In the genomic region with DNA sequence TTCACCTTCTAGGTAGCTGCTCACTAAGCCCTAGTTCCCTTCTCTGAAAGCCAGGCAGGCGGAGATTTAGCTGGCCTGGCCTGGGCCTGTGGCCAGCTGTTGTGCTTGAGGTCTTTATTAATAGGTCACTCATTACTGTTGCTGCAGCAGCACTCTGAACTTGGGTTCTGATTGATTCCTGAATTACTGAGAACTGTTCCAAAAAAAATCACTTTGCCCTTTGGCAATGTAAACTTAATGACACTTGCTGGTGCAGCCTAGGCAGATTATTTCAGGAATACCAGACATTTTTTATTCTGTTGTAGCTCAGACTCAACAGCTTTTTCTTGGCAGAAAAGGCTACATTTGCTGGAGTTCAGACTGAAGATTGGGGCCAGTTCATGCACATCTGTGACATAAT, we compare ENCODE assay signal across 1 cellular context.
A peak's percentile ranks its signal among the peaks of the same experiment; 100 is the strongest.
TF ChIP-seq lines count a peak whose summit lies in the region.

No MANE protein-coding gene starts in this region.

TF ChIP-seq in HepG2, 621 proteins besides CTCF, POLR2A, EP300 and RAD21 (continued from another document and continues in another):
- TF ChIP-seq, protein P1, sequence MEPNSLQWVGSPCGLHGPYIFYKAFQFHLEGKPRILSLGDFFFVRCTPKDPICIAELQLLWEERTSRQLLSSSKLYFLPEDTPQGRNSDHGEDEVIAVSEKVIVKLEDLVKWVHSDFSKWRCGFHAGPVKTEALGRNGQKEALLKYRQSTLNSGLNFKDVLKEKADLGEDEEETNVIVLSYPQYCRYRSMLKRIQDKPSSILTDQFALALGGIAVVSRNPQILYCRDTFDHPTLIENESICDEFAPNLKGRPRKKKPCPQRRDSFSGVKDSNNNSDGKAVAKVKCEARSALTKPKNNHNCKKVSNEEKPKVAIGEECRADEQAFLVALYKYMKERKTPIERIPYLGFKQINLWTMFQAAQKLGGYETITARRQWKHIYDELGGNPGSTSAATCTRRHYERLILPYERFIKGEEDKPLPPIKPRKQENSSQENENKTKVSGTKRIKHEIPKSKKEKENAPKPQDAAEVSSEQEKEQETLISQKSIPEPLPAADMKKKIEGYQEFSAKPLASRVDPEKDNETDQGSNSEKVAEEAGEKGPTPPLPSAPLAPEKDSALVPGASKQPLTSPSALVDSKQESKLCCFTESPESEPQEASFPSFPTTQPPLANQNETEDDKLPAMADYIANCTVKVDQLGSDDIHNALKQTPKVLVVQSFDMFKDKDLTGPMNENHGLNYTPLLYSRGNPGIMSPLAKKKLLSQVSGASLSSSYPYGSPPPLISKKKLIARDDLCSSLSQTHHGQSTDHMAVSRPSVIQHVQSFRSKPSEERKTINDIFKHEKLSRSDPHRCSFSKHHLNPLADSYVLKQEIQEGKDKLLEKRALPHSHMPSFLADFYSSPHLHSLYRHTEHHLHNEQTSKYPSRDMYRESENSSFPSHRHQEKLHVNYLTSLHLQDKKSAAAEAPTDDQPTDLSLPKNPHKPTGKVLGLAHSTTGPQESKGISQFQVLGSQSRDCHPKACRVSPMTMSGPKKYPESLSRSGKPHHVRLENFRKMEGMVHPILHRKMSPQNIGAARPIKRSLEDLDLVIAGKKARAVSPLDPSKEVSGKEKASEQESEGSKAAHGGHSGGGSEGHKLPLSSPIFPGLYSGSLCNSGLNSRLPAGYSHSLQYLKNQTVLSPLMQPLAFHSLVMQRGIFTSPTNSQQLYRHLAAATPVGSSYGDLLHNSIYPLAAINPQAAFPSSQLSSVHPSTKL (CRISPR knock-in tag; IDR thresholded peaks at IDR 0.05): peak; percentile 77; the same call in 1 of the 2 replicates
- TF ChIP-seq MIXL1 (CRISPR knock-in tag; IDR thresholded peaks at IDR 0.05): peak; percentile 86; the same call in 1 of the 2 replicates
- 0 out of 2 replicates have a peak, but pooled peaks have one; percentile 33 for TF ChIP-seq MEF2D (CRISPR knock-in tag; IDR thresholded peaks at IDR 0.05)
- no peak for TF ChIP-seq ZNF510 (CRISPR knock-in tag; IDR thresholded peaks at IDR 0.05; ENCODE audit: low read depth)
- 0 out of 2 replicates have a peak, but pooled peaks have one; percentile 2 for TF ChIP-seq NCOR1 (IDR thresholded peaks at IDR 0.05; ENCODE audit: borderline replicate concordance, low read length)
- 0 out of 2 replicates have a peak, but pooled peaks have one; percentile 23 for TF ChIP-seq HNF4G (IDR thresholded peaks at IDR 0.05; ENCODE audit: borderline replicate concordance, low read depth, low read length)
- TF ChIP-seq HNF4G (CRISPR knock-in tag; IDR thresholded peaks at IDR 0.05; ENCODE audit: borderline replicate concordance, low read depth): no peak
- TF ChIP-seq CREB1 (IDR thresholded peaks at IDR 0.05): no peak
- TF ChIP-seq CREB1 (CRISPR knock-in tag; IDR thresholded peaks at IDR 0.05): peak; percentile 16
- peak; percentile 83; the same call in 1 of the 2 replicates for TF ChIP-seq ZFX (CRISPR knock-in tag; IDR thresholded peaks at IDR 0.05; ENCODE audit: low read depth)
- TF ChIP-seq, protein P2, sequence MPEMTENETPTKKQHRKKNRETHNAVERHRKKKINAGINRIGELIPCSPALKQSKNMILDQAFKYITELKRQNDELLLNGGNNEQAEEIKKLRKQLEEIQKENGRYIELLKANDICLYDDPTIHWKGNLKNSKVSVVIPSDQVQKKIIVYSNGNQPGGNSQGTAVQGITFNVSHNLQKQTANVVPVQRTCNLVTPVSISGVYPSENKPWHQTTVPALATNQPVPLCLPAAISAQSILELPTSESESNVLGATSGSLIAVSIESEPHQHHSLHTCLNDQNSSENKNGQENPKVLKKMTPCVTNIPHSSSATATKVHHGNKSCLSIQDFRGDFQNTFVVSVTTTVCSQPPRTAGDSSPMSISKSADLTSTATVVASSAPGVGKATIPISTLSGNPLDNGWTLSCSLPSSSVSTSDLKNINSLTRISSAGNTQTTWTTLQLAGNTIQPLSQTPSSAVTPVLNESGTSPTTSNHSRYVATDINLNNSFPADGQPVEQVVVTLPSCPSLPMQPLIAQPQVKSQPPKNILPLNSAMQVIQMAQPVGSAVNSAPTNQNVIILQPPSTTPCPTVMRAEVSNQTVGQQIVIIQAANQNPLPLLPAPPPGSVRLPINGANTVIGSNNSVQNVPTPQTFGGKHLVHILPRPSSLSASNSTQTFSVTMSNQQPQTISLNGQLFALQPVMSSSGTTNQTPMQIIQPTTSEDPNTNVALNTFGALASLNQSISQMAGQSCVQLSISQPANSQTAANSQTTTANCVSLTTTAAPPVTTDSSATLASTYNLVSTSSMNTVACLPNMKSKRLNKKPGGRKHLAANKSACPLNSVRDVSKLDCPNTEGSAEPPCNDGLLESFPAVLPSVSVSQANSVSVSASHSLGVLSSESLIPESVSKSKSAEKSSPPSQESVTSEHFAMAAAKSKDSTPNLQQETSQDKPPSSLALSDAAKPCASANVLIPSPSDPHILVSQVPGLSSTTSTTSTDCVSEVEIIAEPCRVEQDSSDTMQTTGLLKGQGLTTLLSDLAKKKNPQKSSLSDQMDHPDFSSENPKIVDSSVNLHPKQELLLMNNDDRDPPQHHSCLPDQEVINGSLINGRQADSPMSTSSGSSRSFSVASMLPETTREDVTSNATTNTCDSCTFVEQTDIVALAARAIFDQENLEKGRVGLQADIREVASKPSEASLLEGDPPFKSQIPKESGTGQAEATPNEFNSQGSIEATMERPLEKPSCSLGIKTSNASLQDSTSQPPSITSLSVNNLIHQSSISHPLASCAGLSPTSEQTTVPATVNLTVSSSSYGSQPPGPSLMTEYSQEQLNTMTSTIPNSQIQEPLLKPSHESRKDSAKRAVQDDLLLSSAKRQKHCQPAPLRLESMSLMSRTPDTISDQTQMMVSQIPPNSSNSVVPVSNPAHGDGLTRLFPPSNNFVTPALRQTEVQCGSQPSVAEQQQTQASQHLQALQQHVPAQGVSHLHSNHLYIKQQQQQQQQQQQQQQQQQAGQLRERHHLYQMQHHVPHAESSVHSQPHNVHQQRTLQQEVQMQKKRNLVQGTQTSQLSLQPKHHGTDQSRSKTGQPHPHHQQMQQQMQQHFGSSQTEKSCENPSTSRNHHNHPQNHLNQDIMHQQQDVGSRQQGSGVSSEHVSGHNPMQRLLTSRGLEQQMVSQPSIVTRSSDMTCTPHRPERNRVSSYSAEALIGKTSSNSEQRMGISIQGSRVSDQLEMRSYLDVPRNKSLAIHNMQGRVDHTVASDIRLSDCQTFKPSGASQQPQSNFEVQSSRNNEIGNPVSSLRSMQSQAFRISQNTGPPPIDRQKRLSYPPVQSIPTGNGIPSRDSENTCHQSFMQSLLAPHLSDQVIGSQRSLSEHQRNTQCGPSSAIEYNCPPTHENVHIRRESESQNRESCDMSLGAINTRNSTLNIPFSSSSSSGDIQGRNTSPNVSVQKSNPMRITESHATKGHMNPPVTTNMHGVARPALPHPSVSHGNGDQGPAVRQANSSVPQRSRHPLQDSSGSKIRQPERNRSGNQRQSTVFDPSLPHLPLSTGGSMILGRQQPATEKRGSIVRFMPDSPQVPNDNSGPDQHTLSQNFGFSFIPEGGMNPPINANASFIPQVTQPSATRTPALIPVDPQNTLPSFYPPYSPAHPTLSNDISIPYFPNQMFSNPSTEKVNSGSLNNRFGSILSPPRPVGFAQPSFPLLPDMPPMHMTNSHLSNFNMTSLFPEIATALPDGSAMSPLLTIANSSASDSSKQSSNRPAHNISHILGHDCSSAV (CRISPR knock-in tag; IDR thresholded peaks at IDR 0.05; ENCODE audit: borderline replicate concordance): no peak
- peak; percentile 21; the same call in 1 of the 2 replicates for TF ChIP-seq FOSL2 (CRISPR knock-in tag; IDR thresholded peaks at IDR 0.05)
- TF ChIP-seq, protein P3, sequence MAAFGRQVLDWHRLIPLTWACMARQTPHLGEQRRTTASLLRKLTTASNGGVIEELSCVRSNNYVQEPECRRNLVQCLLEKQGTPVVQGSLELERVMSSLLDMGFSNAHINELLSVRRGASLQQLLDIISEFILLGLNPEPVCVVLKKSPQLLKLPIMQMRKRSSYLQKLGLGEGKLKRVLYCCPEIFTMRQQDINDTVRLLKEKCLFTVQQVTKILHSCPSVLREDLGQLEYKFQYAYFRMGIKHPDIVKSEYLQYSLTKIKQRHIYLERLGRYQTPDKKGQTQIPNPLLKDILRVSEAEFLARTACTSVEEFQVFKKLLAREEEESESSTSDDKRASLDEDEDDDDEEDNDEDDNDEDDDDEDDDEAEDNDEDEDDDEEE (CRISPR knock-in tag; IDR thresholded peaks at IDR 0.05): 0 out of 2 replicates have a peak, but pooled peaks have one; percentile 38
- TF ChIP-seq FOXP1 (IDR thresholded peaks at IDR 0.05): no peak
- TF ChIP-seq FOXP1 (CRISPR knock-in tag; IDR thresholded peaks at IDR 0.05): 0 out of 2 replicates have a peak, but pooled peaks have one; percentile 21
- TF ChIP-seq ERF (CRISPR knock-in tag; IDR thresholded peaks at IDR 0.05): peak; percentile 57; the same call in 1 of the 2 replicates
- TF ChIP-seq CEBPB (IDR thresholded peaks at IDR 0.05; ENCODE audit: borderline replicate concordance, low read depth, low read length): peak; percentile 2; the same call in 1 of the 2 replicates
- TF ChIP-seq RFX1 (IDR thresholded peaks at IDR 0.05): no peak
- 0 out of 2 replicates have a peak, but pooled peaks have one; percentile 48 for TF ChIP-seq ZSCAN29 (CRISPR knock-in tag; conservative IDR thresholded peaks at IDR 0.05)
- TF ChIP-seq, protein P4, sequence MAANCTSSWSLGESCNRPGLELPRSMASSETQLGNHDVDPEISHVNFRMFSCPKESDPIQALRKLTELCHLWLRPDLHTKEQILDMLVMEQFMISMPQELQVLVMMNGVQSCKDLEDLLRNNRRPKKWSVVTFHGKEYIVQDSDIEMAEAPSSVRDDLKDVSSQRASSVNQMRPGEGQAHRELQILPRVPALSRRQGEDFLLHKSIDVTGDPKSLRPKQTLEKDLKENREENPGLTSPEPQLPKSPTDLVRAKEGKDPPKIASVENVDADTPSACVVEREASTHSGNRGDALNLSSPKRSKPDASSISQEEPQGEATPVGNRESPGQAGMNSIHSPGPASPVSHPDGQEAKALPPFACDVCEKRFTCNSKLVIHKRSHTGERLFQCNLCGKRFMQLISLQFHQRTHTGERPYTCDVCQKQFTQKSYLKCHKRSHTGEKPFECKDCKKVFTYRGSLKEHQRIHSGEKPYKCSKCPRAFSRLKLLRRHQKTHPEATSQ (CRISPR knock-in tag; IDR thresholded peaks at IDR 0.05; ENCODE audit: borderline replicate concordance): 0 out of 2 replicates have a peak, but pooled peaks have one; percentile 40
- TF ChIP-seq ZNF33A (CRISPR knock-in tag; IDR thresholded peaks at IDR 0.05; ENCODE audit: borderline replicate concordance): peak; percentile 10; the same call in 1 of the 2 replicates
- TF ChIP-seq HMG20B (CRISPR knock-in tag; conservative IDR thresholded peaks at IDR 0.05): peak; percentile 49; the same call in 1 of the 2 replicates
- peak; percentile 77; the same call in 1 of the 2 replicates for TF ChIP-seq GATAD2A (CRISPR knock-in tag; IDR thresholded peaks at IDR 0.05)
- TF ChIP-seq, protein P5, sequence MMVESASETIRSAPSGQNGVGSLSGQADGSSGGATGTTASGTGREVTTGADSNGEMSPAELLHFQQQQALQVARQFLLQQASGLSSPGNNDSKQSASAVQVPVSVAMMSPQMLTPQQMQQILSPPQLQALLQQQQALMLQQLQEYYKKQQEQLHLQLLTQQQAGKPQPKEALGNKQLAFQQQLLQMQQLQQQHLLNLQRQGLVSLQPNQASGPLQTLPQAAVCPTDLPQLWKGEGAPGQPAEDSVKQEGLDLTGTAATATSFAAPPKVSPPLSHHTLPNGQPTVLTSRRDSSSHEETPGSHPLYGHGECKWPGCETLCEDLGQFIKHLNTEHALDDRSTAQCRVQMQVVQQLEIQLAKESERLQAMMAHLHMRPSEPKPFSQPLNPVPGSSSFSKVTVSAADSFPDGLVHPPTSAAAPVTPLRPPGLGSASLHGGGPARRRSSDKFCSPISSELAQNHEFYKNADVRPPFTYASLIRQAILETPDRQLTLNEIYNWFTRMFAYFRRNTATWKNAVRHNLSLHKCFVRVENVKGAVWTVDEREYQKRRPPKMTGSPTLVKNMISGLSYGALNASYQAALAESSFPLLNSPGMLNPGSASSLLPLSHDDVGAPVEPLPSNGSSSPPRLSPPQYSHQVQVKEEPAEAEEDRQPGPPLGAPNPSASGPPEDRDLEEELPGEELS (CRISPR knock-in tag; IDR thresholded peaks at IDR 0.05): peak; percentile 54; the same call in 1 of the 2 replicates
- no peak for TF ChIP-seq JDP2 (CRISPR knock-in tag; IDR thresholded peaks at IDR 0.05; ENCODE audit: borderline replicate concordance)
- TF ChIP-seq ZFY (CRISPR knock-in tag; IDR thresholded peaks at IDR 0.05): peak; percentile 62; the same call in 1 of the 2 replicates
- peak; percentile 13; the same call in 1 of the 2 replicates for TF ChIP-seq ZNF205 (CRISPR knock-in tag; IDR thresholded peaks at IDR 0.05)
- TF ChIP-seq HNRNPUL1 (IDR thresholded peaks at IDR 0.05; ENCODE audit: low read depth, low read length): peak; percentile 14; the same call in 1 of the 2 replicates
- no peak for TF ChIP-seq NR2F6 (IDR thresholded peaks at IDR 0.05)
- peak; percentile 59; the same call in 1 of the 2 replicates for TF ChIP-seq NR2F6 (CRISPR knock-in tag; IDR thresholded peaks at IDR 0.05)
- TF ChIP-seq TEAD3 (CRISPR knock-in tag; optimal IDR thresholded peaks at IDR 0.05; ENCODE audit: borderline replicate concordance): peak; percentile 59
- peak; percentile 62; the same call in 1 of the 2 replicates for TF ChIP-seq CCDC6 (CRISPR knock-in tag; IDR thresholded peaks at IDR 0.05)
- TF ChIP-seq, protein P6, sequence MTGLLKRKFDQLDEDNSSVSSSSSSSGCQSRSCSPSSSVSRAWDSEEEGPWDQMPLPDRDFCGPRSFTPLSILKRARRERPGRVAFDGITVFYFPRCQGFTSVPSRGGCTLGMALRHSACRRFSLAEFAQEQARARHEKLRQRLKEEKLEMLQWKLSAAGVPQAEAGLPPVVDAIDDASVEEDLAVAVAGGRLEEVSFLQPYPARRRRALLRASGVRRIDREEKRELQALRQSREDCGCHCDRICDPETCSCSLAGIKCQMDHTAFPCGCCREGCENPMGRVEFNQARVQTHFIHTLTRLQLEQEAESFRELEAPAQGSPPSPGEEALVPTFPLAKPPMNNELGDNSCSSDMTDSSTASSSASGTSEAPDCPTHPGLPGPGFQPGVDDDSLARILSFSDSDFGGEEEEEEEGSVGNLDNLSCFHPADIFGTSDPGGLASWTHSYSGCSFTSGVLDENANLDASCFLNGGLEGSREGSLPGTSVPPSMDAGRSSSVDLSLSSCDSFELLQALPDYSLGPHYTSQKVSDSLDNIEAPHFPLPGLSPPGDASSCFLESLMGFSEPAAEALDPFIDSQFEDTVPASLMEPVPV (CRISPR knock-in tag; IDR thresholded peaks at IDR 0.05): no peak
- no peak for TF ChIP-seq TMF1 (CRISPR knock-in tag; IDR thresholded peaks at IDR 0.05; ENCODE audit: low read depth)
- TF ChIP-seq SMAD3 (CRISPR knock-in tag; IDR thresholded peaks at IDR 0.05): peak; percentile 2; the same call in 1 of the 2 replicates
- TF ChIP-seq HDAC1 (CRISPR knock-in tag; IDR thresholded peaks at IDR 0.05): peak; percentile 37; the same call in 1 of the 2 replicates
- TF ChIP-seq ZNF552 (CRISPR knock-in tag; IDR thresholded peaks at IDR 0.05; ENCODE audit: borderline replicate concordance): no peak
- TF ChIP-seq, protein P7, sequence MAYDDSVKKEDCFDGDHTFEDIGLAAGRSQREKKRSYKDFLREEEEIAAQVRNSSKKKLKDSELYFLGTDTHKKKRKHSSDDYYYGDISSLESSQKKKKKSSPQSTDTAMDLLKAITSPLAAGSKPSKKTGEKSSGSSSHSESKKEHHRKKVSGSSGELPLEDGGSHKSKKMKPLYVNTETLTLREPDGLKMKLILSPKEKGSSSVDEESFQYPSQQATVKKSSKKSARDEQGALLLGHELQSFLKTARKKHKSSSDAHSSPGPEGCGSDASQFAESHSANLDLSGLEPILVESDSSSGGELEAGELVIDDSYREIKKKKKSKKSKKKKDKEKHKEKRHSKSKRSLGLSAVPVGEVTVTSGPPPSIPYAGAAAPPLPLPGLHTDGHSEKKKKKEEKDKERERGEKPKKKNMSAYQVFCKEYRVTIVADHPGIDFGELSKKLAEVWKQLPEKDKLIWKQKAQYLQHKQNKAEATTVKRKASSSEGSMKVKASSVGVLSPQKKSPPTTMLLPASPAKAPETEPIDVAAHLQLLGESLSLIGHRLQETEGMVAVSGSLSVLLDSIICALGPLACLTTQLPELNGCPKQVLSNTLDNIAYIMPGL (CRISPR knock-in tag; IDR thresholded peaks at IDR 0.05; ENCODE audit: borderline replicate concordance in 1 of 2, low read depth in 1 of 2): 0 out of 4 replicates have a peak, but pooled peaks of 1 of the 2 experiments have one; percentile 7
